ENCODE assay signal across 1 cellular context in the genomic region with DNA sequence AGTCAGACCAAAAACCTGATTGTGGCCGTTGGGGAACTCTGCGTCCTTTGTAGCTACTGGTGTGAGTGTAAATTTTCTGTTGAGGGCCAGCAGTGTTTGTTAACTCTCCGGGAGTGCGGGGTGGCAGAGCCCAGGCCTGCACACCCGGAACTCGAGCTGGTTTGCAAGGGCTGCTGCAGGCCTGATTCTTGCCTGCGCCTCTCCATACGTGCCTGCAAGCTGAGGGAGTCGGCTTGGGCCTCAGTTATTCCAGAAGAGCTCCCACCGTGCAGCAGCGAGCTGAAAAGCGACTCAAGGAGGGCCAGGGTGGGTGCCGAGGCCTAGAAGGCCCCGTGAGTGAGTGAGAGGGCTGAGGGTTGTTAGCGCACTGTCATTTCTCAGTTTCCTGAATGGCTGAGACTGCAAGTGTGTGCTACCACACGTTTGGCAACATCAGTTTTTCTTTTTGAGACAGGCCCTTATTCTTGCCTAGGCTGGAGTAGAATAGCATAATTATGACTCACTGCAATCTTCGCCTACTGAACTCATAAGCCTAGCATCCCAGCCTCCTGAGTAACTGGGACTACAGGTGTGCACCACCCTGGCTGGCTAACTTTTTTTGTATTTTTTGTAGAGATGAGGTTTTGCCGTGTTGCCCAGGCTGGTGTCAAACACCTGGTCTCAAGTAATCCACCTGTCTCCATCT.
TF ChIP-seq lines count a peak whose summit lies in the region.

No MANE protein-coding gene starts in this region.

TF ChIP-seq in WTC11, 78 proteins besides CTCF, POLR2A, EP300 and RAD21:
- TF ChIP-seq MAX (CRISPR knock-in tag; IDR thresholded peaks at IDR 0.05): no peak
- TF ChIP-seq SP1 (CRISPR knock-in tag; conservative IDR thresholded peaks at IDR 0.05): no peak
- TF ChIP-seq USF2 (CRISPR knock-in tag; IDR thresholded peaks at IDR 0.05): no peak
- TF ChIP-seq, protein P1, sequence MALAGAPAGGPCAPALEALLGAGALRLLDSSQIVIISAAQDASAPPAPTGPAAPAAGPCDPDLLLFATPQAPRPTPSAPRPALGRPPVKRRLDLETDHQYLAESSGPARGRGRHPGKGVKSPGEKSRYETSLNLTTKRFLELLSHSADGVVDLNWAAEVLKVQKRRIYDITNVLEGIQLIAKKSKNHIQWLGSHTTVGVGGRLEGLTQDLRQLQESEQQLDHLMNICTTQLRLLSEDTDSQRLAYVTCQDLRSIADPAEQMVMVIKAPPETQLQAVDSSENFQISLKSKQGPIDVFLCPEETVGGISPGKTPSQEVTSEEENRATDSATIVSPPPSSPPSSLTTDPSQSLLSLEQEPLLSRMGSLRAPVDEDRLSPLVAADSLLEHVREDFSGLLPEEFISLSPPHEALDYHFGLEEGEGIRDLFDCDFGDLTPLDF (CRISPR knock-in tag; IDR thresholded peaks at IDR 0.05): no peak
- TF ChIP-seq, protein P2, sequence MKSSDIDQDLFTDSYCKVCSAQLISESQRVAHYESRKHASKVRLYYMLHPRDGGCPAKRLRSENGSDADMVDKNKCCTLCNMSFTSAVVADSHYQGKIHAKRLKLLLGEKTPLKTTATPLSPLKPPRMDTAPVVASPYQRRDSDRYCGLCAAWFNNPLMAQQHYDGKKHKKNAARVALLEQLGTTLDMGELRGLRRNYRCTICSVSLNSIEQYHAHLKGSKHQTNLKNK (CRISPR knock-in tag; IDR thresholded peaks at IDR 0.05): no peak
- TF ChIP-seq, protein P3, sequence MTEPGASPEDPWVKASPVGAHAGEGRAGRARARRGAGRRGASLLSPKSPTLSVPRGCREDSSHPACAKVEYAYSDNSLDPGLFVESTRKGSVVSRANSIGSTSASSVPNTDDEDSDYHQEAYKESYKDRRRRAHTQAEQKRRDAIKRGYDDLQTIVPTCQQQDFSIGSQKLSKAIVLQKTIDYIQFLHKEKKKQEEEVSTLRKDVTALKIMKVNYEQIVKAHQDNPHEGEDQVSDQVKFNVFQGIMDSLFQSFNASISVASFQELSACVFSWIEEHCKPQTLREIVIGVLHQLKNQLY (CRISPR knock-in tag; IDR thresholded peaks at IDR 0.05): no peak
- no peak for TF ChIP-seq NR3C1 (CRISPR knock-in tag; conservative IDR thresholded peaks at IDR 0.05; ENCODE audit: low read depth)
- TF ChIP-seq NR2C2 (CRISPR knock-in tag; IDR thresholded peaks at IDR 0.05): no peak
- TF ChIP-seq MXD4 (CRISPR knock-in tag; IDR thresholded peaks at IDR 0.05; ENCODE audit: borderline replicate concordance): no peak
- TF ChIP-seq FOXK1 (CRISPR knock-in tag; IDR thresholded peaks at IDR 0.05): no peak
- TF ChIP-seq, protein P4, sequence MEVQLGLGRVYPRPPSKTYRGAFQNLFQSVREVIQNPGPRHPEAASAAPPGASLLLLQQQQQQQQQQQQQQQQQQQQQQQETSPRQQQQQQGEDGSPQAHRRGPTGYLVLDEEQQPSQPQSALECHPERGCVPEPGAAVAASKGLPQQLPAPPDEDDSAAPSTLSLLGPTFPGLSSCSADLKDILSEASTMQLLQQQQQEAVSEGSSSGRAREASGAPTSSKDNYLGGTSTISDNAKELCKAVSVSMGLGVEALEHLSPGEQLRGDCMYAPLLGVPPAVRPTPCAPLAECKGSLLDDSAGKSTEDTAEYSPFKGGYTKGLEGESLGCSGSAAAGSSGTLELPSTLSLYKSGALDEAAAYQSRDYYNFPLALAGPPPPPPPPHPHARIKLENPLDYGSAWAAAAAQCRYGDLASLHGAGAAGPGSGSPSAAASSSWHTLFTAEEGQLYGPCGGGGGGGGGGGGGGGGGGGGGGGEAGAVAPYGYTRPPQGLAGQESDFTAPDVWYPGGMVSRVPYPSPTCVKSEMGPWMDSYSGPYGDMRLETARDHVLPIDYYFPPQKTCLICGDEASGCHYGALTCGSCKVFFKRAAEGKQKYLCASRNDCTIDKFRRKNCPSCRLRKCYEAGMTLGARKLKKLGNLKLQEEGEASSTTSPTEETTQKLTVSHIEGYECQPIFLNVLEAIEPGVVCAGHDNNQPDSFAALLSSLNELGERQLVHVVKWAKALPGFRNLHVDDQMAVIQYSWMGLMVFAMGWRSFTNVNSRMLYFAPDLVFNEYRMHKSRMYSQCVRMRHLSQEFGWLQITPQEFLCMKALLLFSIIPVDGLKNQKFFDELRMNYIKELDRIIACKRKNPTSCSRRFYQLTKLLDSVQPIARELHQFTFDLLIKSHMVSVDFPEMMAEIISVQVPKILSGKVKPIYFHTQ (CRISPR knock-in tag; IDR thresholded peaks at IDR 0.05): no peak
- TF ChIP-seq PRRX2 (CRISPR knock-in tag; IDR thresholded peaks at IDR 0.05): no peak
- TF ChIP-seq, protein P5, sequence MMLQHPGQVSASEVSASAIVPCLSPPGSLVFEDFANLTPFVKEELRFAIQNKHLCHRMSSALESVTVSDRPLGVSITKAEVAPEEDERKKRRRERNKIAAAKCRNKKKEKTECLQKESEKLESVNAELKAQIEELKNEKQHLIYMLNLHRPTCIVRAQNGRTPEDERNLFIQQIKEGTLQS (CRISPR knock-in tag; conservative IDR thresholded peaks at IDR 0.05): no peak
- no peak for TF ChIP-seq ZNF416 (CRISPR knock-in tag; IDR thresholded peaks at IDR 0.05)
- TF ChIP-seq STAT6 (CRISPR knock-in tag; conservative IDR thresholded peaks at IDR 0.05; ENCODE audit: low read depth): no peak
- no peak for TF ChIP-seq ATF2 (CRISPR knock-in tag; IDR thresholded peaks at IDR 0.05; ENCODE audit: borderline replicate concordance, low read depth)
- no peak for TF ChIP-seq GRHL2 (CRISPR knock-in tag; IDR thresholded peaks at IDR 0.05; ENCODE audit: insufficient replicate concordance, severe bottlenecking)
- no peak for TF ChIP-seq TEAD1 (CRISPR knock-in tag; IDR thresholded peaks at IDR 0.05)
- no peak for TF ChIP-seq CREB1 (CRISPR knock-in tag; IDR thresholded peaks at IDR 0.05)
